ENCODE assay signal across 19 cellular contexts in the genomic region with DNA sequence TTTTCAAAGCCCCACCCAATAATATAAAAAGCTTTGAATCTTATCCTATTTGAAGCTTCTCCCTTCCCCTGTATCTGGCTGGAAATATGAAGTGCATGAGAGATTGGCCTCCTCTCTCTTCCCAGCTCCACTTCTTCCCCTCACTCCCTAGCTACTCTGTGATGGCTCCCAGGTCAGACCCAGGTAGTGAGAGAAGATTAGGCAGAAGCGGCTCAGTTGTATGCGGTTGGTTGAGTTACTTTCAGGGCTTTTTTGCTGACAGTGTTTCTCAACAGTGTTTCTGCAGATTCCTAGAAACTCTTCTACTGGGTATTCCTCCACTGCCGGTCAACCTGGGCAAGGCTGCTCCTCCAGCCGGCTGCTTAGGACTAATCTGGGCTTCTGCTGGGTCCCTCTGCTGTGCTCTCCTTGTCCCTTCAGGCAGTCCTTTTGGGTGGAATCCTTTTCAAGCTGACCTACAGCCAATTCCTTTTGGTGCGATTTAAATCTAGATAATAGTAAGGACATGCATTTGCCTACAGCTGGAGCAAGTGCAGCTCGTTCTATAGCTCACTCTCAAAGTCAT.
"Had no signal": no experiment of that assay in that cellular context is flagged by ENCODE, and none has a peak within 500 bp of the region (broad histone marks: within the 10 kb centered on the region; RNA-seq: fewer than 3 reads in every experiment).

No MANE protein-coding gene starts in this region.

- H3K27ac Mint-ChIP-seq: effector memory CD8-positive, alpha-beta T cell; immature natural killer cell; naive thymus-derived CD8-positive, alpha-beta T cell; stimulated activated naive CD8-positive, alpha-beta T cell treated with anti-CD3 and anti-CD28 coated beads, Interleukin-15, Interleukin-2, amounts not matched to agents 100 ng/mL and 50 ng/mL, for 24 hours had no signal

- H3K27me3 Mint-ChIP-seq: effector memory CD8-positive, alpha-beta T cell had no signal

- DNase-seq: activated CD4-positive, alpha-beta T cell treated with anti-CD3 and anti-CD28 coated beads, Interleukin-2, amount 50 U/mL, for 1 hour; activated CD4-positive, CD25-positive, alpha-beta regulatory T cell treated with anti-CD3 and anti-CD28 coated beads, Interleukin-2, amount 50 U/mL, for 72 hours; activated CD8-positive, alpha-beta memory T cell treated with anti-CD3 and anti-CD28 coated beads for 24 hours; activated CD8-positive, alpha-beta memory T cell treated with anti-CD3 and anti-CD28 coated beads, Interleukin-2, amount 50 U/mL, for 48 hours; activated effector memory CD4-positive, alpha-beta T cell treated with anti-CD3 and anti-CD28 coated beads, Interleukin-2, amount 50 U/mL, for 16 hours; activated naive CD4-positive, alpha-beta T cell treated with anti-CD3 and anti-CD28 coated beads, Interleukin-2, amount 50 U/mL, for 16 hours; activated T-cell treated with anti-CD3 and anti-CD28 coated beads, Interleukin-2, amount 50 U/mL, for 48 hours; dermis blood vessel endothelial cell; effector memory CD8-positive, alpha-beta T cell; immature natural killer cell; mesenchymal stem cell; naive thymus-derived CD8-positive, alpha-beta T cell; retina; stimulated activated CD4-positive, alpha-beta T cell treated with anti-CD3 and anti-CD28 coated beads, Interleukin-2, amount 100 ng/mL, for 24 hours; T1000; uterus had no signal

- H3K36me3 Mint-ChIP-seq: immature natural killer cell; naive thymus-derived CD8-positive, alpha-beta T cell had no signal

- H3K4me1 ChIP-seq: breast epithelium, uterus had no signal

- H3K9me3 ChIP-seq: breast epithelium, tibial nerve, uterus had no signal

- H3K27me3 ChIP-seq: breast epithelium, tibial nerve, uterus had no signal

- ATAC-seq: effector memory CD8-positive, alpha-beta T cell; naive thymus-derived CD8-positive, alpha-beta T cell had no signal

- H3K4me1 Mint-ChIP-seq: immature natural killer cell had no signal

- H3K36me3 ChIP-seq: breast epithelium, tibial nerve, uterus had no signal

- H3K4me3 Mint-ChIP-seq: effector memory CD8-positive, alpha-beta T cell; immature natural killer cell; naive thymus-derived CD8-positive, alpha-beta T cell; stimulated activated naive CD8-positive, alpha-beta T cell treated with anti-CD3 and anti-CD28 coated beads, Interleukin-15, Interleukin-2, amounts not matched to agents 100 ng/mL and 50 ng/mL, for 24 hours had no signal

- H3K4me3 ChIP-seq: breast epithelium, tibial nerve, uterus had no signal

- H3K27ac ChIP-seq: breast epithelium, uterus had no signal
